9 cellular contexts compared by ENCODE assay signal in the genomic region with DNA sequence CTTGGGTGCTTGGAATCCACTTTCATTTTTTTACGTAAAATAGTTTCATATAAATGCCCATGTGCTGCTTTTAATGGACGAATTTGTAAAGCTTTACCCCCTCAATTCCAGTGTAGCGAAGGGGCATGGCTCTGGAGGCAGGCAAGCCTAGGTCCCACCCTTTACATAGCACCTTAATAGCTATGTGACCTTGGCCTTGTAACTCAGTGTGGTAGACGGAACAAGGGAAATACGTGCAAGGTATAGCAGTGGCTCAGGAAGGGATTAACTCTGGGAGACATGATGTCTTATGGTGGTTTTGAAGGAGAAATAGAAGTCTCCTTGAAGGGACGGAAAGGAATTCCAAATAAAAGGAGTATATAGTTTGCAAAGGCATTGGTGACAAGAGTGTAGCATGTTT. TPM values are rescaled to one million over a fixed set of nuclear protein-coding genes. Genes with fewer than 3 reads are reported as not detected.
DNase-seq lines count a peak whose midpoint lies in the region; ATAC-seq, FAIRE-seq and TF ChIP-seq lines count a peak whose summit lies in the region.
"Had no signal": no experiment of that assay in that cellular context is flagged by ENCODE, and none has a peak within 500 bp of the region (broad histone marks: within the 10 kb centered on the region; RNA-seq: fewer than 3 reads in every experiment).

No MANE protein-coding gene starts in this region.

- no peaks in the 10 kb centered on the region for H3K9me1 ChIP-seq in endothelial cell of umbilical vein (replicated peaks; ENCODE audit: control insufficient read depth, extremely low read depth, insufficient read depth, low read length)

- POLR2A ChIA-PET in Caco-2 (lab: Charles Lee) = no interaction called here
- POLR2A ChIA-PET in PC-3 (lab: Charles Lee; ENCODE audit: unreplicated experiment) = interaction anchor here (0.9 kb wide), 1 partner anchor 20 kb away, joined by 3 read pairs; no protein-coding TSS in a partner anchor
- POLR2A ChIA-PET in endothelial cell of umbilical vein (lab: Charles Lee) = interaction anchor here (1.0 kb wide), 1 partner anchor 11 kb away, joined by 3 read pairs; no protein-coding TSS in a partner anchor

- peaks cover 28% of the 10 kb centered on the region for H3K4me1 Mint-ChIP-seq in Caco-2 (ENCODE audit: low read depth, unreplicated experiment)

- H3K27me3 Mint-ChIP-seq in Caco-2 (ENCODE audit: insufficient read depth, unreplicated experiment) = no peaks in the 10 kb centered on the region

- H4K20me1 ChIP-seq in PC-3 (ENCODE audit: low read length) = peaks cover 26% of the 10 kb centered on the region
- peaks cover 9% of the 10 kb centered on the region for H4K20me1 ChIP-seq in endothelial cell of umbilical vein (replicated peaks; ENCODE audit: control insufficient read depth, extremely low read depth, insufficient read depth, low read length)

- H3K79me2 ChIP-seq in PC-3 (ENCODE audit: low read length) (peaks cover 58% of the 10 kb centered on the region), endothelial cell of umbilical vein (ENCODE audit: control insufficient read depth, insufficient read depth, low read length) (peaks cover 53% of the 10 kb centered on the region)

- WGBS in pancreas, 2 donors = 25 to 33% methylated on average over 6 of the region's 6 CpGs

- dilution Hi-C loops in endothelial cell of umbilical vein (cut with MboI; ENCODE audit: extremely low pct_ligation_motif_present, low sequenced_read_pairs) = no loop called here

- TF ChIP-seq CTCF in Caco-2 (IDR thresholded peaks at IDR 0.05; ENCODE audit: insufficient read depth in 1 of 2, low read depth in 1 of 2, low read length in 1 of 2, severe bottlenecking in 1 of 2, unreplicated experiment in 1 of 2) (no peak), PC-3 (conservative IDR thresholded peaks at IDR 0.05; ENCODE audit: low read depth, low read length) (no peak), endothelial cell of umbilical vein (IDR thresholded peaks at IDR 0.05; ENCODE audit: extremely low read depth in 1 of 2, insufficient read depth in 1 of 2, low read depth in 1 of 2, low read length in 2 of 2) (no peak), pancreas (IDR thresholded peaks at IDR 0.05) (no peak)

- H3K9ac ChIP-seq in PC-3 (ENCODE audit: low read length) (peak overlapping the region; percentile 99), endothelial cell of umbilical vein (replicated peaks; ENCODE audit: extremely low read depth, insufficient read depth, low read length) (peak overlapping the region; percentile 96)

- no peaks in the 10 kb centered on the region for H3K9me3 Mint-ChIP-seq in Caco-2 (ENCODE audit: unreplicated experiment)

- H3K27me3 ChIP-seq in Caco-2 (replicated peaks; ENCODE audit: control insufficient read depth, insufficient read depth, low read length) = no peaks in the 10 kb centered on the region
- H3K27me3 ChIP-seq in PC-3 (ENCODE audit: low read length) = no peaks in the 10 kb centered on the region
- peaks cover 1 to 4% of the 10 kb centered on the region in 2 experiments for H3K27me3 ChIP-seq in endothelial cell of umbilical vein (ENCODE audit: control insufficient read depth in 2 of 2, insufficient read depth in 2 of 2, low read length in 2 of 2)
- H3K27me3 ChIP-seq in pancreas = no peaks in the 10 kb centered on the region

- H2AFZ ChIP-seq in PC-3 (ENCODE audit: low read length) = no peak overlapping the region
- no peak overlapping the region for H2AFZ ChIP-seq in endothelial cell of umbilical vein (ENCODE audit: low read depth, low read length)

- FAIRE-seq in endothelial cell of umbilical vein (lab: Jason Lieb, UNC) (no peak), pancreas (lab: Jason Lieb, UNC) (no peak)

- H3K4me2 ChIP-seq in PC-3 (ENCODE audit: low read length) (peak overlapping the region; percentile 88), endothelial cell of umbilical vein (ENCODE audit: insufficient read depth, low read length) (peak overlapping the region; percentile 100)

- peak overlapping the region; percentile 95 for H3K4me3 ChIP-seq in Caco-2 (ENCODE audit: low read depth, low read length)
- H3K4me3 ChIP-seq in PC-3 (ENCODE audit: low read length) = peak overlapping the region; percentile 87
- H3K4me3 ChIP-seq in endothelial cell of umbilical vein (replicated peaks in 1 of 3; ENCODE audit: insufficient read depth in 1 of 3, low read depth in 1 of 3, low read length in 3 of 3) = peak overlapping the region; percentile 90 to 99 (median 99)
- peak overlapping the region; percentile 81 to 98 (median 88) for H3K4me3 ChIP-seq in pancreas

- H3K27ac ChIP-seq in PC-3 (ENCODE audit: low read length) = no peak overlapping the region
- peak overlapping the region; percentile 92 for H3K27ac ChIP-seq in endothelial cell of umbilical vein (ENCODE audit: insufficient read depth, low read depth, low read length)
- H3K27ac ChIP-seq in pancreas = peak overlapping the region in 1 of 4 donors; percentile 25

- H3K27ac Mint-ChIP-seq in Caco-2 (ENCODE audit: unreplicated experiment) = no peak overlapping the region

- intact Hi-C loops in Caco-2 (cut with micrococcal nuclease; ENCODE audit: unreplicated experiment) = no loop called here
- intact Hi-C loops in PC-3 (cut with micrococcal nuclease) = no loop called here
- intact Hi-C loops in endothelial cell of umbilical vein (cut with micrococcal nuclease) = loop anchor here (2.0 to 5.0 kb wide), 5 partner anchors 19 to 476 kb away; a partner anchor contains a TSS
- intact Hi-C loops in pancreas (cut with DNase I) = no loop called here

- DNase-seq in Caco-2 (no peak), PC-3 (no peak), endothelial cell of umbilical vein (ENCODE audit: low read depth, low spot score) (peak; percentile 9), pancreas (no peak), hepatic stellate cell (ENCODE audit: low spot score) (no peak), Kasumi-1 (lab: John Stamatoyannopoulos, UW) (no peak)
- DNase-seq: NCI-H2029 treated with DMSO at 0.1 percent for 48 hours had no signal

- peaks cover 15% of the 10 kb centered on the region for H3K4me1 ChIP-seq in Caco-2
- peaks cover 35% of the 10 kb centered on the region for H3K4me1 ChIP-seq in PC-3 (ENCODE audit: insufficient read depth, low read length)
- H3K4me1 ChIP-seq in endothelial cell of umbilical vein (ENCODE audit: control insufficient read depth, extremely low read depth, insufficient read depth, low read length) = peaks cover 39% of the 10 kb centered on the region
- peaks cover 13 to 36% (median 13%) of the 10 kb centered on the region in 3 donors for H3K4me1 ChIP-seq in pancreas

- no peaks in the 10 kb centered on the region for H3F3A ChIP-seq in PC-3 (ENCODE audit: low read length, unreplicated experiment)

- H3K9me2 ChIP-seq in PC-3 (replicated peaks; ENCODE audit: low read length) = no peaks in the 10 kb centered on the region

- peaks cover 6% of the 10 kb centered on the region for H3K36me3 ChIP-seq in Caco-2 (ENCODE audit: control insufficient read depth, insufficient read depth, low read length)
- H3K36me3 ChIP-seq in PC-3 (ENCODE audit: low read depth, low read length) = peaks cover 32% of the 10 kb centered on the region
- peaks cover 15 to 23% of the 10 kb centered on the region in 2 experiments for H3K36me3 ChIP-seq in endothelial cell of umbilical vein (ENCODE audit: control insufficient read depth in 2 of 2, extremely low read depth in 1 of 2, insufficient read depth in 2 of 2, low read length in 2 of 2)
- H3K36me3 ChIP-seq in pancreas = peaks cover 0 to 26% (median 4%) of the 10 kb centered on the region in 3 donors

- H3K4me3 Mint-ChIP-seq in Caco-2 (ENCODE audit: unreplicated experiment) = peak overlapping the region; percentile 97

- no peak for TF ChIP-seq POLR2A in endothelial cell of umbilical vein (IDR thresholded peaks at IDR 0.05; ENCODE audit: low read depth, low read length)

- H3K9me3 ChIP-seq in Caco-2 (no peaks in the 10 kb centered on the region), PC-3 (ENCODE audit: low read length) (no peaks in the 10 kb centered on the region), endothelial cell of umbilical vein (replicated peaks; ENCODE audit: control insufficient read depth, insufficient read depth, low read length) (no peaks in the 10 kb centered on the region), pancreas (no peaks in the 10 kb centered on the region)

- CTCF ChIA-PET in Caco-2 (lab: Charles Lee) (no interaction called here), PC-3 (lab: Charles Lee) (interaction anchor here (0.6 kb wide), 1 partner anchor 305 kb away, joined by 4 read pairs; no protein-coding TSS in a partner anchor), endothelial cell of umbilical vein (lab: Charles Lee) (interaction anchor here (0.9 to 2.3 kb wide), 3 partner anchors 20 to 478 kb away, joined by 3 to 11 read pairs (median 5); no protein-coding TSS in a partner anchor)

- ATAC-seq in PC-3 (no peak), pancreas (peak in 1 of 4 donors; percentile 12), GM19023 (IDR thresholded peaks at IDR 0.05; ENCODE audit: unreplicated experiment) (no peak), GM18909 (IDR thresholded peaks at IDR 0.05; ENCODE audit: poor library complexity, unreplicated experiment) (no peak)

- BruUV-seq in Caco-2 (replicated peaks; lab: Mats Ljungman, UMichigan) = no TSS peak
- BruUV-seq in PC-3 (replicated peaks; lab: Mats Ljungman, UMichigan) = no TSS peak
- no TSS peak for BruUV-seq in endothelial cell of umbilical vein (replicated peaks; lab: Mats Ljungman, UMichigan)

- H3K36me3 Mint-ChIP-seq in Caco-2 (ENCODE audit: insufficient read depth, unreplicated experiment) = peaks cover 51% of the 10 kb centered on the region

TF ChIP-seq in endothelial cell of umbilical vein, 7 proteins besides CTCF, POLR2A, EP300 and RAD21 (continues in another document):
- TF ChIP-seq MYC (IDR thresholded peaks at IDR 0.05; ENCODE audit: low read depth, low read length) = no peak
- TF ChIP-seq EZH2 (IDR thresholded peaks at IDR 0.05; ENCODE audit: borderline replicate concordance, low read depth, low read length, severe bottlenecking) = no peak
- TF ChIP-seq POLR2AphosphoS5 (IDR thresholded peaks at IDR 0.05; ENCODE audit: insufficient read depth, low read depth, low read length) = no peak
- no peak for TF ChIP-seq GATA2 (IDR thresholded peaks at IDR 0.05; ENCODE audit: insufficient read depth, insufficient read length, low read depth, low read length)

RNA-seq across cellular contexts. Expression of a gene that starts 1.4 kb away (rescaled TPM):
- total RNA-seq in Caco-2 (2022) = 176 and 178 TPM in 2 replicates
- 182 and 184 TPM in 2 replicates for total RNA-seq in PC-3 (2014; rRNA removed)
- 280 and 312 TPM in 2 replicates for total RNA-seq in endothelial cell of umbilical vein
- polyA plus RNA-seq in endothelial cell of umbilical vein = 307 and 338 TPM in 2 replicates
- polyA plus RNA-seq in endothelial cell of umbilical vein (2011; cell fraction: cytosol; rRNA removed) = 192 and 202 TPM in 2 replicates
- polyA plus RNA-seq in endothelial cell of umbilical vein (2011; cell fraction: nucleus; rRNA removed) = 211 and 214 TPM in 2 replicates
- polyA plus RNA-seq in endothelial cell of umbilical vein (2012) = 223 and 292 TPM in 2 replicates
- 648 and 737 TPM in 2 replicates for polyA minus RNA-seq in endothelial cell of umbilical vein
- polyA minus RNA-seq in endothelial cell of umbilical vein (2011; cell fraction: cytosol; rRNA and poly(A)+ RNA removed) = 112 TPM
- 135 and 185 TPM in 2 replicates for polyA minus RNA-seq in endothelial cell of umbilical vein (2011; cell fraction: nucleus; rRNA and poly(A)+ RNA removed)
- 100 to 1,000 TPM; 197 to 245 (median 222) TPM for total RNA-seq in pancreas
- 100 to 1,000 TPM; 193 to 214 TPM for polyA plus RNA-seq in pancreas
